1 cellular context compared by ENCODE assay signal in the genomic region with DNA sequence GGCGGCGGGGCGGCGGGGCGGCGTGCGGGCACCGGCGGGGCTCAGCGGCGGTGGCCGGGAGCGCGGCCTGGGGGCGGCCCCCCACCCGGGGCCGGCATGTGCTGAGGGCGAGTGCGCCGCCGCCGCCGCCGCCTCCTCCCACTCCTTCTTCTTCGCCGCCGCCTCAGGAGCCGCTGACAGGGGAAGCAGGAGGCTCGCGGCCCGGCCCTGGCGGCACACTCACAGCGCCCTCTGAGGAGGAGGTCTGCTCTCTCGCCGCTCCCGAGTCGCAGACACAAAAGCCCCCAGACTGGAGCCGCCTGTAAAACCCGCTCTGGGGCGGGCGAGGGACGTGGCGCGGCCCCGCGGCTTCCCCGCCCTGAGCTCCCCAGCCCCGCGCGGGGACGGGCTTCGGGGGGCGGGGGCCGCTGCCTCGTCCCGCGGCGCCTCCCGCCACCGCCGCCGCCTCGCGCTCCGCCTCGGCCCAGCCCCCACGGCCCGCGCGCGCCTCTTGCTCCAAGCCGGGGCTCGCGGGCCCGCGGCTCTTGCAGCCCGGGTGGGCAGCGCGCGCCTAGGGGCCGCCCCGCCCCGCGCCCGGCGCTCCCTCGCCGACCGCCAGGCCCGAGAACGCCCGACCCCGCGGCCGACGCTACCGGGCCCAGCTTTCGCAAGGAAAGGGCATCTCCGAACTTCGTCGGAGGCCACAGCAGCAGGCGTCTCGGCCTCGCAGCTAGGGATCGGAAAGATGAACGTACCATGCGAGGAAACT.
TF ChIP-seq lines count a peak whose summit lies in the region.

A gene with protein sequence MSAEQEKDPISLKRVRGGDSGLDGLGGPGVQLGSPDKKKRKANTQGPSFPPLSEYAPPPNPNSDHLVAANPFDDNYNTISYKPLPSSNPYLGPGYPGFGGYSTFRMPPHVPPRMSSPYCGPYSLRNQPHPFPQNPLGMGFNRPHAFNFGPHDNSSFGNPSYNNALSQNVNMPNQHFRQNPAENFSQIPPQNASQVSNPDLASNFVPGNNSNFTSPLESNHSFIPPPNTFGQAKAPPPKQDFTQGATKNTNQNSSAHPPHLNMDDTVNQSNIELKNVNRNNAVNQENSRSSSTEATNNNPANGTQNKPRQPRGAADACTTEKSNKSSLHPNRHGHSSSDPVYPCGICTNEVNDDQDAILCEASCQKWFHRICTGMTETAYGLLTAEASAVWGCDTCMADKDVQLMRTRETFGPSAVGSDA (minus strand): TSS at position 276 of the 748 bp plus-strand sequence. CDS start 462 bp downstream, outside the sequence.

TF ChIP-seq in endothelial cell of umbilical vein, 7 proteins besides CTCF, POLR2A, EP300 and RAD21:
- TF ChIP-seq POLR2AphosphoS5 (IDR thresholded peaks at IDR 0.05; ENCODE audit: insufficient read depth, low read depth, low read length) (no peak), FOS (IDR thresholded peaks at IDR 0.05; ENCODE audit: borderline replicate concordance, insufficient read depth, low read length) (no peak), GATA2 (IDR thresholded peaks at IDR 0.05; ENCODE audit: insufficient read depth, insufficient read length, low read depth, low read length) (no peak)
